Comparison of ENCODE assay signal across 1 cellular context in genomic region chrX:135522132-135522530, GRCh38.
TF ChIP-seq lines count a peak whose summit lies in the region.

No MANE protein-coding gene starts in this region.

TF ChIP-seq in K562, 482 proteins besides CTCF, POLR2A, EP300 and RAD21 (continued from another document):
- TF ChIP-seq ZNF609 (CRISPR knock-in tag; IDR thresholded peaks at IDR 0.05; ENCODE audit: borderline replicate concordance) (no peak), MEIS2 (IDR thresholded peaks at IDR 0.05; ENCODE audit: partially characterized antibody) (peak; percentile 95), MLLT1 (IDR thresholded peaks at IDR 0.05) (0 out of 4 replicates have a peak, but pooled peaks of 1 of the 2 experiments have one; percentile 21), GABPB1 (CRISPR knock-in tag; IDR thresholded peaks at IDR 0.05) (0 out of 2 replicates have a peak, but pooled peaks have one; percentile 55), L3MBTL2 (IDR thresholded peaks at IDR 0.05) (peak; percentile 29; the same call in 1 of the 2 replicates), PYGO2 (tag; IDR thresholded peaks at IDR 0.05) (0 out of 2 replicates have a peak, but pooled peaks have one; percentile 2), ZNF589 (CRISPR knock-in tag; IDR thresholded peaks at IDR 0.05; ENCODE audit: low read depth) (0 out of 2 replicates have a peak, but pooled peaks have one; percentile 22), KLF16 (IDR thresholded peaks at IDR 0.05) (peak; percentile 67), ARID3A (IDR thresholded peaks at IDR 0.05; ENCODE audit: borderline replicate concordance, low read depth, low read length) (peak; percentile 59), NFIC (IDR thresholded peaks at IDR 0.05) (0 out of 2 replicates have a peak, but pooled peaks have one; percentile 25), PBX2 (CRISPR knock-in tag; IDR thresholded peaks at IDR 0.05; ENCODE audit: low read depth) (no peak), PBX2 (tag; conservative IDR thresholded peaks at IDR 0.05; ENCODE audit: low read depth) (peak; percentile 91), ZNF134 (CRISPR knock-in tag; conservative IDR thresholded peaks at IDR 0.05) (no peak), CBFA2T3 (IDR thresholded peaks at IDR 0.05) (peak; percentile 90), SMARCA4 (IDR thresholded peaks at IDR 0.05) (peak; percentile 84), RFX1 (IDR thresholded peaks at IDR 0.05) (peak; percentile 67), HSF4 (CRISPR knock-in tag; IDR thresholded peaks at IDR 0.05; ENCODE audit: borderline replicate concordance) (no peak), NFRKB (IDR thresholded peaks at IDR 0.05; ENCODE audit: low read depth) (peak; percentile 34; the same call in 1 of the 2 replicates), TEAD2 (tag; IDR thresholded peaks at IDR 0.05) (no peak), TEAD4 (IDR thresholded peaks at IDR 0.05; ENCODE audit: low read length) (peak; percentile 87), TEAD4 (CRISPR knock-in tag; IDR thresholded peaks at IDR 0.05; ENCODE audit: borderline replicate concordance) (no peak), ARNT (IDR thresholded peaks at IDR 0.05) (0 out of 4 replicates have a peak, but pooled peaks of 1 of the 2 experiments have one; percentile 45), ATF1 (CRISPR knock-in tag; IDR thresholded peaks at IDR 0.05) (no peak), ATF1 (tag; IDR thresholded peaks at IDR 0.05) (peak; percentile 65), SMARCE1 (IDR thresholded peaks at IDR 0.05) (peak; percentile 59), NCOA1 (IDR thresholded peaks at IDR 0.05; ENCODE audit: low read depth) (no peak)
